Comparison of ENCODE assay signal across 11 cellular contexts in the genomic region with DNA sequence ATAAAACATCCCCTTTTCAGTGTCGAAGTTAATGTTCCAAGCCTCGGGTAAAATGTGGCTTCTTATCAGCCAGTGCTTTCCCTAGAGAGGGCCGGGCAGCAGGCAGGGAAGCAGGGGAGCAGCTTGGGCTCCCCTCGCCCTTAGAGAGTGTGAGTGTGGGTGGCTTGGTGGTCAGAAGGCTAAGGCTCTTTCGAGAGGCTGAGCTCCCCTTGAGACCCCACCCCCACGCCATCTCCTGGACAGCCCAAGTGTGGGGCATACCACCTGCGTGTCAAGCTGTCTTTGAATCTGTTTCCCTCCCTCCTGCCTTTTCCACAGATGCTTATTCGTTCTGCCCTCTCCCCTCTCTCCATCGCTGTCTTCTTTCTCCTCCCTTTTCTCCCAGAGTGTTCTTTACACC.
DNase-seq lines count a peak whose midpoint lies in the region; ATAC-seq and TF ChIP-seq lines count a peak whose summit lies in the region.
"Had no signal": no experiment of that assay in that cellular context is flagged by ENCODE, and none has a peak within 500 bp of the region (broad histone marks: within the 10 kb centered on the region; RNA-seq: fewer than 3 reads in every experiment).

No MANE protein-coding gene starts in this region.

- CTCF ChIA-PET in PC-3 (lab: Charles Lee) = interaction anchor here (0.7 kb wide), 1 partner anchor 54 kb away, joined by 3 read pairs; no protein-coding TSS in a partner anchor
- CTCF ChIA-PET in activated CD8-positive, alpha-beta T cell treated with anti-CD3 and anti-CD28 coated beads, Interleukin-2, amount 10 ng/mL, durations not matched to agents 7 days and 5 days (lab: Charles Lee) = no interaction called here

- no peaks in the 10 kb centered on the region for H3F3A ChIP-seq in PC-3 (ENCODE audit: low read length, unreplicated experiment)

- H3K4me3 Mint-ChIP-seq in glutamatergic neuron (ENCODE audit: unreplicated experiment) = no peak overlapping the region
- H3K4me3 Mint-ChIP-seq in activated CD8-positive, alpha-beta T cell treated with anti-CD3 and anti-CD28 coated beads, Interleukin-2, amount 10 ng/mL, durations not matched to agents 7 days and 5 days = no peak overlapping the region
- H3K4me3 Mint-ChIP-seq in activated T-helper 1 cell treated with anti-CD3 and anti-CD28 coated beads, Interleukin-12 subunit alpha, Interleukin-12 subunit beta, Interleukin-2, Interleukin-4 antibody, amounts not matched to agents 30 ng/mL and 10 ng/mL and 1 ng/mL, durations not matched to agents 14 hours and 24 hours and 36 hours = no peak overlapping the region
- H3K4me3 Mint-ChIP-seq: natural killer cell had no signal

- H3K9ac ChIP-seq in PC-3 (ENCODE audit: low read length) = no peak overlapping the region

- TF ChIP-seq POLR2A in sigmoid colon (IDR thresholded peaks at IDR 0.05) = no peak

- intact Hi-C loops in PC-3 (cut with micrococcal nuclease) = no loop called here
- intact Hi-C loops in sigmoid colon (cut with DNase I) = loop anchor here (2.0 to 5.0 kb wide), 2 partner anchors 54 to 96 kb away; partner anchors contain the start of gene FOXP4
- intact Hi-C loops in activated T-helper 1 cell treated with anti-CD3 and anti-CD28 coated beads, Interleukin-12 subunit alpha, Interleukin-12 subunit beta, Interleukin-2, Interleukin-4 antibody, amounts not matched to agents 30 ng/mL and 10 ng/mL and 1 ng/mL, durations not matched to agents 14 hours and 24 hours and 36 hours (cut with micrococcal nuclease) = no loop called here

- no peaks in the 10 kb centered on the region for H3K79me2 ChIP-seq in PC-3 (ENCODE audit: low read length)

- no peaks in the 10 kb centered on the region for H3K4me1 ChIP-seq in PC-3 (ENCODE audit: insufficient read depth, low read length)
- H3K4me1 ChIP-seq in sigmoid colon = peaks cover 0 to 56% (median 48%) of the 10 kb centered on the region in 4 donors

- TF ChIP-seq CTCF in GM12875 (IDR thresholded peaks at IDR 0.05; ENCODE audit: borderline replicate concordance, insufficient read depth, low read depth, low read length) = 0 out of 2 replicates have a peak, but pooled peaks have one; percentile 20
- peak; percentile 20; the same call in 1 of the 2 replicates for TF ChIP-seq CTCF in PC-3 (conservative IDR thresholded peaks at IDR 0.05; ENCODE audit: low read depth, low read length)
- no peak for TF ChIP-seq CTCF in glutamatergic neuron (IDR thresholded peaks at IDR 0.05; ENCODE audit: partially characterized antibody, unreplicated experiment)
- no peak for TF ChIP-seq CTCF in sigmoid colon (IDR thresholded peaks at IDR 0.05)

- no peaks in the 10 kb centered on the region for H3K9me3 ChIP-seq in PC-3 (ENCODE audit: low read length)
- H3K9me3 ChIP-seq in sigmoid colon = no peaks in the 10 kb centered on the region

- H3K36me3 Mint-ChIP-seq in glutamatergic neuron (ENCODE audit: unreplicated experiment) = no peaks in the 10 kb centered on the region
- H3K36me3 Mint-ChIP-seq in activated CD8-positive, alpha-beta T cell treated with anti-CD3 and anti-CD28 coated beads, Interleukin-2, amount 10 ng/mL, durations not matched to agents 7 days and 5 days (ENCODE audit: low read depth) = no peaks in the 10 kb centered on the region
- no peaks in the 10 kb centered on the region for H3K36me3 Mint-ChIP-seq in activated T-helper 1 cell treated with anti-CD3 and anti-CD28 coated beads, Interleukin-12 subunit alpha, Interleukin-12 subunit beta, Interleukin-2, Interleukin-4 antibody, amounts not matched to agents 30 ng/mL and 10 ng/mL and 1 ng/mL, durations not matched to agents 14 hours and 24 hours and 36 hours (ENCODE audit: low read depth)
- H3K36me3 Mint-ChIP-seq: natural killer cell had no signal

- no peak for TF ChIP-seq EP300 in sigmoid colon (IDR thresholded peaks at IDR 0.05)

- H3K4me3 ChIP-seq in GM12875 (ENCODE audit: low read depth, low read length) (no peak overlapping the region), PC-3 (ENCODE audit: low read length) (no peak overlapping the region), sigmoid colon (no peak overlapping the region)

- POLR2A ChIA-PET in PC-3 (lab: Charles Lee; ENCODE audit: unreplicated experiment) = no interaction called here
- POLR2A ChIA-PET in activated CD8-positive, alpha-beta T cell treated with anti-CD3 and anti-CD28 coated beads, Interleukin-2, amount 10 ng/mL, durations not matched to agents 7 days and 5 days (lab: Charles Lee) = no interaction called here

- no peak overlapping the region for H3K4me2 ChIP-seq in PC-3 (ENCODE audit: low read length)

- peaks cover 13% of the 10 kb centered on the region for H3K4me1 Mint-ChIP-seq in glutamatergic neuron (ENCODE audit: low read depth, unreplicated experiment)
- H3K4me1 Mint-ChIP-seq in activated CD8-positive, alpha-beta T cell treated with anti-CD3 and anti-CD28 coated beads, Interleukin-2, amount 10 ng/mL, durations not matched to agents 7 days and 5 days (ENCODE audit: low read depth) = no peaks in the 10 kb centered on the region
- H3K4me1 Mint-ChIP-seq in activated T-helper 1 cell treated with anti-CD3 and anti-CD28 coated beads, Interleukin-12 subunit alpha, Interleukin-12 subunit beta, Interleukin-2, Interleukin-4 antibody, amounts not matched to agents 30 ng/mL and 10 ng/mL and 1 ng/mL, durations not matched to agents 14 hours and 24 hours and 36 hours (ENCODE audit: low read depth) = no peaks in the 10 kb centered on the region
- H3K4me1 Mint-ChIP-seq: natural killer cell had no signal

- 51 to 68% methylated on average over 9 of the region's 9 CpGs for WGBS in sigmoid colon, 2 donors

- no peaks in the 10 kb centered on the region for H3K9me2 ChIP-seq in PC-3 (replicated peaks; ENCODE audit: low read length)

- no peak overlapping the region for H2AFZ ChIP-seq in PC-3 (ENCODE audit: low read length)

- DNase-seq in PC-3 (no peak), glutamatergic neuron (peak; percentile 69), sigmoid colon (no peak), germinal center (ENCODE audit: low spot score) (no peak)
- no peak for DNase-seq in activated CD8-positive, alpha-beta T cell treated with anti-CD3 and anti-CD28 coated beads, Interleukin-2, amount 10 ng/mL, durations not matched to agents 7 days and 5 days
- no peak for DNase-seq in activated T-helper 1 cell treated with anti-CD3 and anti-CD28 coated beads, Interleukin-12 subunit alpha, Interleukin-12 subunit beta, Interleukin-2, Interleukin-4 antibody, amounts not matched to agents 30 ng/mL and 10 ng/mL and 1 ng/mL, durations not matched to agents 14 hours and 24 hours and 36 hours (ENCODE audit: low spot score)
- DNase-seq: MM.1S, natural killer cell, trophoblast cell had no signal

- BruUV-seq in PC-3 (replicated peaks; lab: Mats Ljungman, UMichigan) = no TSS peak

- no peaks in the 10 kb centered on the region for H4K20me1 ChIP-seq in PC-3 (ENCODE audit: low read length)

- peaks cover 8% of the 10 kb centered on the region for H3K27me3 Mint-ChIP-seq in glutamatergic neuron (ENCODE audit: unreplicated experiment)
- peaks cover 27% of the 10 kb centered on the region for H3K27me3 Mint-ChIP-seq in activated CD8-positive, alpha-beta T cell treated with anti-CD3 and anti-CD28 coated beads, Interleukin-2, amount 10 ng/mL, durations not matched to agents 7 days and 5 days (ENCODE audit: low read depth)
- H3K27me3 Mint-ChIP-seq in activated T-helper 1 cell treated with anti-CD3 and anti-CD28 coated beads, Interleukin-12 subunit alpha, Interleukin-12 subunit beta, Interleukin-2, Interleukin-4 antibody, amounts not matched to agents 30 ng/mL and 10 ng/mL and 1 ng/mL, durations not matched to agents 14 hours and 24 hours and 36 hours (ENCODE audit: insufficient read depth) = peaks cover 25% of the 10 kb centered on the region

- no peaks in the 10 kb centered on the region for H3K36me3 ChIP-seq in PC-3 (ENCODE audit: low read depth, low read length)
- no peaks in the 10 kb centered on the region for H3K36me3 ChIP-seq in sigmoid colon

- H3K9me3 Mint-ChIP-seq in glutamatergic neuron (ENCODE audit: unreplicated experiment) = peaks cover 7% of the 10 kb centered on the region
- H3K9me3 Mint-ChIP-seq in activated CD8-positive, alpha-beta T cell treated with anti-CD3 and anti-CD28 coated beads, Interleukin-2, amount 10 ng/mL, durations not matched to agents 7 days and 5 days (ENCODE audit: insufficient read depth) = no peaks in the 10 kb centered on the region
- no peaks in the 10 kb centered on the region for H3K9me3 Mint-ChIP-seq in activated T-helper 1 cell treated with anti-CD3 and anti-CD28 coated beads, Interleukin-12 subunit alpha, Interleukin-12 subunit beta, Interleukin-2, Interleukin-4 antibody, amounts not matched to agents 30 ng/mL and 10 ng/mL and 1 ng/mL, durations not matched to agents 14 hours and 24 hours and 36 hours
- H3K9me3 Mint-ChIP-seq: activated T-helper 2 cell treated with anti-CD3 and anti-CD28 coated beads, Interferon-gamma antibody, Interleukin-2, Interleukin-4, amounts not matched to agents 10 μg/mL and 5 μg/mL and 100 μg/mL, durations not matched to agents 14 hours and 24 hours and 36 hours; natural killer cell had no signal

- ATAC-seq in PC-3 = peak; percentile 15; the same call in 1 of the 2 replicates
- no peak for ATAC-seq in activated CD8-positive, alpha-beta T cell treated with anti-CD3 and anti-CD28 coated beads, Interleukin-2, amount 10 ng/mL, durations not matched to agents 7 days and 5 days
- ATAC-seq: natural killer cell had no signal

- H3K27ac ChIP-seq in PC-3 (ENCODE audit: low read length) (no peak overlapping the region), sigmoid colon (peak overlapping the region; percentile 72 to 90 (median 82))

- peaks cover 26% of the 10 kb centered on the region for H3K27me3 ChIP-seq in PC-3 (ENCODE audit: low read length)
- no peaks in the 10 kb centered on the region for H3K27me3 ChIP-seq in sigmoid colon

- H3K27ac Mint-ChIP-seq in glutamatergic neuron (ENCODE audit: unreplicated experiment) = no peak overlapping the region
- no peak overlapping the region for H3K27ac Mint-ChIP-seq in activated CD8-positive, alpha-beta T cell treated with anti-CD3 and anti-CD28 coated beads, Interleukin-2, amount 10 ng/mL, durations not matched to agents 7 days and 5 days
- no peak overlapping the region for H3K27ac Mint-ChIP-seq in activated T-helper 1 cell treated with anti-CD3 and anti-CD28 coated beads, Interleukin-12 subunit alpha, Interleukin-12 subunit beta, Interleukin-2, Interleukin-4 antibody, amounts not matched to agents 30 ng/mL and 10 ng/mL and 1 ng/mL, durations not matched to agents 14 hours and 24 hours and 36 hours
- H3K27ac Mint-ChIP-seq: activated T-helper 2 cell treated with anti-CD3 and anti-CD28 coated beads, Interferon-gamma antibody, Interleukin-2, Interleukin-4, amounts not matched to agents 10 μg/mL and 5 μg/mL and 100 μg/mL, durations not matched to agents 14 hours and 24 hours and 36 hours; natural killer cell had no signal

Comparison
In these comparisons a context has a peak if more than half of its experiments do, and no peak if none do; other contexts are left out.
1. CTCF ChIP-seq: peak in GM12875 (single experiment) and PC-3 (single experiment); none in glutamatergic neuron (single experiment) and sigmoid colon (0 of 4).